ENCODE assay signal across 1 cellular context in genomic region chr3:16658004-16658932, GRCh38.
A peak's percentile ranks its signal among the peaks of the same experiment; 100 is the strongest.
TF ChIP-seq lines count a peak whose summit lies in the region.

No MANE protein-coding gene starts in this region.

TF ChIP-seq in H1, 55 proteins besides CTCF, POLR2A, EP300 and RAD21 (continued from another document):
- TF ChIP-seq ATF2 (IDR thresholded peaks at IDR 0.05; ENCODE audit: low read length) (peak; percentile 90), CTBP2 (IDR thresholded peaks at IDR 0.05; ENCODE audit: borderline replicate concordance, insufficient read depth, insufficient read length, low read length) (no peak), POU5F1 (IDR thresholded peaks at IDR 0.05; ENCODE audit: low read depth, low read length) (no peak), MAX (IDR thresholded peaks at IDR 0.05) (peak; percentile 74; the same call in 1 of the 2 replicates), E2F6 (IDR thresholded peaks at IDR 0.05) (peak; percentile 80)
